ENCODE assay signal across 16 cellular contexts in genomic region chr13:72384879-72385278, GRCh38.
DNase-seq lines count a peak whose midpoint lies in the region; ATAC-seq and TF ChIP-seq lines count a peak whose summit lies in the region.
"Had no signal": no experiment of that assay in that cellular context is flagged by ENCODE, and none has a peak within 500 bp of the region (broad histone marks: within the 10 kb centered on the region; RNA-seq: fewer than 3 reads in every experiment).

No MANE protein-coding gene starts in this region.

- H3K4me3 Mint-ChIP-seq in glutamatergic neuron (ENCODE audit: unreplicated experiment) = no peak overlapping the region
- no peak overlapping the region for H3K4me3 Mint-ChIP-seq in CD4-positive, alpha-beta T cell
- H3K4me3 Mint-ChIP-seq: activated naive CD4-positive, alpha-beta T cell treated with anti-CD3 and anti-CD28 coated beads, Interleukin-2, amount 10 ng/mL, durations not matched to agents 7 days and 5 days had no signal

- H3K4me1 Mint-ChIP-seq in glutamatergic neuron (ENCODE audit: low read depth, unreplicated experiment) = peaks cover 8% of the 10 kb centered on the region
- H3K4me1 Mint-ChIP-seq in CD4-positive, alpha-beta T cell (ENCODE audit: low read depth) = no peaks in the 10 kb centered on the region
- H3K4me1 Mint-ChIP-seq: activated naive CD4-positive, alpha-beta T cell treated with anti-CD3 and anti-CD28 coated beads, Interleukin-2, amount 10 ng/mL, durations not matched to agents 7 days and 5 days had no signal

- no peak for ATAC-seq in CD4-positive, alpha-beta T cell (ENCODE audit: poor library complexity)
- no peak for ATAC-seq in HG02759 (IDR thresholded peaks at IDR 0.05; ENCODE audit: unreplicated experiment)
- ATAC-seq: heart left ventricle, Panc1 had no signal

- H3K9me3 Mint-ChIP-seq in glutamatergic neuron (ENCODE audit: unreplicated experiment) = peaks cover 1% of the 10 kb centered on the region
- H3K9me3 Mint-ChIP-seq in CD4-positive, alpha-beta T cell = no peaks in the 10 kb centered on the region
- H3K9me3 Mint-ChIP-seq: activated naive CD4-positive, alpha-beta T cell treated with anti-CD3 and anti-CD28 coated beads, Interleukin-2, amount 10 ng/mL, durations not matched to agents 7 days and 5 days had no signal

- H3K27me3 ChIP-seq in CD4-positive, alpha-beta T cell (ENCODE audit: control insufficient read depth, insufficient read depth, low read length) = no peaks in the 10 kb centered on the region
- H3K27me3 ChIP-seq: heart left ventricle, neutrophil had no signal

- DNase-seq in AG08395 (ENCODE audit: low spot score) = peak; percentile 31
- peak; percentile 75 for DNase-seq in amniotic epithelial cell (ENCODE audit: low read depth)
- no peak for DNase-seq in glutamatergic neuron
- DNase-seq in G401 (ENCODE audit: low spot score) = no peak
- DNase-seq in CD4-positive, alpha-beta T cell = no peak
- DNase-seq in NCI-H2107 (lab: John Stamatoyannopoulos, UW) = no peak
- DNase-seq: activated CD8-positive, alpha-beta memory T cell treated with anti-CD3 and anti-CD28 coated beads for 24 hours; activated naive CD4-positive, alpha-beta T cell treated with anti-CD3 and anti-CD28 coated beads, Interleukin-2, amount 10 ng/mL, durations not matched to agents 7 days and 5 days; cortex of kidney; DND-41; heart left ventricle; Karpas-422 had no signal

- in situ Hi-C loops in G401 (cut with HindIII; ENCODE audit: low sequenced_read_pairs) = no loop called here

- TF ChIP-seq CTCF in glutamatergic neuron (IDR thresholded peaks at IDR 0.05; ENCODE audit: partially characterized antibody, unreplicated experiment) = no peak
- TF ChIP-seq CTCF in CD4-positive, alpha-beta T cell (IDR thresholded peaks at IDR 0.05) = no peak

- peak overlapping the region; percentile 10 for H3K27ac Mint-ChIP-seq in glutamatergic neuron (ENCODE audit: unreplicated experiment)
- H3K27ac Mint-ChIP-seq in CD4-positive, alpha-beta T cell = no peak overlapping the region
- H3K27ac Mint-ChIP-seq: activated naive CD4-positive, alpha-beta T cell treated with anti-CD3 and anti-CD28 coated beads, Interleukin-2, amount 10 ng/mL, durations not matched to agents 7 days and 5 days had no signal

- TF ChIP-seq RAD21 in Ishikawa (IDR thresholded peaks at IDR 0.05; ENCODE audit: low read depth) = no peak

- POLR2A ChIA-PET in CD4-positive, alpha-beta T cell (lab: Charles Lee) = no interaction called here

- H3K9me3 ChIP-seq in CD4-positive, alpha-beta T cell (ENCODE audit: control insufficient read depth, low read length) = no peaks in the 10 kb centered on the region
- H3K9me3 ChIP-seq: heart left ventricle, neutrophil had no signal

- CTCF ChIA-PET in CD4-positive, alpha-beta T cell (lab: Charles Lee) = no interaction called here

- no peak overlapping the region for H3K27ac ChIP-seq in CD4-positive, alpha-beta T cell (ENCODE audit: low read depth, low read length)
- H3K27ac ChIP-seq: heart left ventricle, neutrophil had no signal

- TF ChIP-seq EP300 in Ishikawa (IDR thresholded peaks at IDR 0.05; ENCODE audit: borderline replicate concordance) = no peak

- intact Hi-C loops in CD4-positive, alpha-beta T cell (cut with DNase I, micrococcal nuclease) = no loop called here

- H3K36me3 Mint-ChIP-seq in glutamatergic neuron (ENCODE audit: unreplicated experiment) = no peaks in the 10 kb centered on the region
- no peaks in the 10 kb centered on the region for H3K36me3 Mint-ChIP-seq in CD4-positive, alpha-beta T cell (ENCODE audit: low read depth)
- H3K36me3 Mint-ChIP-seq: activated naive CD4-positive, alpha-beta T cell treated with anti-CD3 and anti-CD28 coated beads, Interleukin-2, amount 10 ng/mL, durations not matched to agents 7 days and 5 days had no signal

- H3K27me3 Mint-ChIP-seq in glutamatergic neuron (ENCODE audit: unreplicated experiment) = peaks cover 2% of the 10 kb centered on the region
- no peaks in the 10 kb centered on the region for H3K27me3 Mint-ChIP-seq in CD4-positive, alpha-beta T cell
- H3K27me3 Mint-ChIP-seq: activated naive CD4-positive, alpha-beta T cell treated with anti-CD3 and anti-CD28 coated beads, Interleukin-2, amount 10 ng/mL, durations not matched to agents 7 days and 5 days had no signal

TF ChIP-seq in Ishikawa, 13 proteins besides CTCF, POLR2A, EP300 and RAD21:
- no peak for TF ChIP-seq FOXM1 (IDR thresholded peaks at IDR 0.05; ENCODE audit: borderline replicate concordance, low read depth)
- TF ChIP-seq MAX (IDR thresholded peaks at IDR 0.05) = no peak
- peak; percentile 44; the same call in 1 of the 2 replicates for TF ChIP-seq USF1 (IDR thresholded peaks at IDR 0.05)
- TF ChIP-seq YY1 (IDR thresholded peaks at IDR 0.05; ENCODE audit: low read depth) = no peak
- TF ChIP-seq CEBPB (IDR thresholded peaks at IDR 0.05) = peak; percentile 89

Comparison
In these comparisons a context has a peak if more than half of its experiments do, and no peak if none do; other contexts are left out.
1. DNase-seq: peak in AG08395 (single experiment) and amniotic epithelial cell (single experiment); none in glutamatergic neuron (single experiment), G401 (single experiment), CD4-positive, alpha-beta T cell (0 of 10) and NCI-H2107 (single experiment).